In the genomic region with DNA sequence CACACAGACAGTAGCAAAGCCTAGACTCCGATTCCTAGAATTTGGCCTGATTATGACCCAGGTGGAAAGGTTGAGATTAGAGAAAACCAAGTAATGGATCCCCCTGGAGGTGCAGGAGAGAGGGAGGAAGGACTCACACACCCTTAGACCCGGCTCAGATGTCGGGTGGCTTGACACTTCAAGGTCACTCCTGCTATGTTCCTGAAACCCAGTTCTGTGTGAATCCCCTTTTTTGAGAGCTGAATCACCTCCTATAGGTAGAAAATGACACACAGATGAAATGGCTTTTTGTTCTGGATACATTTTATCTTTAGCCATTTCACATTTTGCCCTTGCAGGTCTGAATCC, we compare ENCODE assay signal across 12 cellular contexts.
DNase-seq lines count a peak whose midpoint lies in the region; ATAC-seq lines count a peak whose summit lies in the region.
"Had no signal": no experiment of that assay in that cellular context is flagged by ENCODE, and none has a peak within 500 bp of the region (broad histone marks: within the 10 kb centered on the region; RNA-seq: fewer than 3 reads in every experiment).

No MANE protein-coding gene starts in this region.

- 47% methylated on average over 3 of the region's 3 CpGs for WGBS in right cardiac atrium

- H3K9ac ChIP-seq in adipocyte (ENCODE audit: low read length) (peak overlapping the region; percentile 37), skeletal muscle tissue (ENCODE audit: low read depth in 1 of 3, low read length in 3 of 3) (peak overlapping the region in 1 of 3 donors; percentile 63)

- no peaks in the 10 kb centered on the region for H3K36me3 Mint-ChIP-seq in CD4-positive, alpha-beta memory T cell
- H3K36me3 Mint-ChIP-seq: activated naive CD4-positive, alpha-beta T cell treated with anti-CD3 and anti-CD28 coated beads, Interleukin-2, amount 50 U/mL, for 24 hours had no signal

- H3K27ac ChIP-seq in right cardiac atrium (ENCODE audit: low read length) (peak overlapping the region; percentile 42), skeletal muscle tissue (ENCODE audit: low read depth, low read length) (peak overlapping the region; percentile 51)
- no peak overlapping the region for H3K27ac ChIP-seq in CD4-positive, alpha-beta memory T cell (ENCODE audit: low read depth, low read length)
- H3K27ac ChIP-seq: C4-2B had no signal

- no peak overlapping the region for H3K27ac Mint-ChIP-seq in CD4-positive, alpha-beta memory T cell
- H3K27ac Mint-ChIP-seq: activated naive CD4-positive, alpha-beta T cell treated with anti-CD3 and anti-CD28 coated beads, Interleukin-2, amount 50 U/mL, for 24 hours had no signal

- DNase-seq in adipocyte (ENCODE audit: low read depth) (no peak), right cardiac atrium (no peak), NOMO-1 treated with DMSO at 0.1 percent for 48 hours (lab: John Stamatoyannopoulos, UW; ENCODE audit: unreplicated experiment) (no peak)
- DNase-seq in CD4-positive, alpha-beta memory T cell = no peak
- no peak for DNase-seq in stimulated activated CD4-positive, alpha-beta T cell treated with anti-CD3 and anti-CD28 coated beads, Interleukin-12 subunit alpha, Interleukin-12 subunit beta, amount 100 ng/mL, for 4 hours
- DNase-seq: NCI-H1417 had no signal

- H3K4me3 ChIP-seq in adipocyte (ENCODE audit: low read length) = peak overlapping the region; percentile 54
- H3K4me3 ChIP-seq in right cardiac atrium (ENCODE audit: low read length) = peak overlapping the region; percentile 52
- peak overlapping the region; percentile 3 to 48 (median 18) for H3K4me3 ChIP-seq in skeletal muscle tissue (ENCODE audit: low read length in 3 of 3)
- no peak overlapping the region for H3K4me3 ChIP-seq in CD4-positive, alpha-beta memory T cell (ENCODE audit: low read length in 2 of 2)

- peaks cover 11 to 16% of the 10 kb centered on the region in 2 donors for H3K27me3 Mint-ChIP-seq in CD4-positive, alpha-beta memory T cell

- intact Hi-C loops in right cardiac atrium (cut with DNase I) = no loop called here
- intact Hi-C loops in CD4-positive, alpha-beta memory T cell (cut with micrococcal nuclease) = no loop called here

- CTCF ChIA-PET in CD4-positive, alpha-beta memory T cell (lab: Charles Lee; ENCODE audit: partially characterized antibody) = no interaction called here

- H3K27me3 ChIP-seq in adipocyte (replicated peaks; ENCODE audit: control insufficient read depth, insufficient read depth, low read length) (no peaks in the 10 kb centered on the region), right cardiac atrium (ENCODE audit: control insufficient read depth, insufficient read depth) (no peaks in the 10 kb centered on the region), skeletal muscle tissue (ENCODE audit: control insufficient read depth in 3 of 3, insufficient read depth in 3 of 3, low read length in 3 of 3) (no peaks in the 10 kb centered on the region)
- no peaks in the 10 kb centered on the region for H3K27me3 ChIP-seq in CD4-positive, alpha-beta memory T cell (ENCODE audit: insufficient read depth, low read length)

- H3K4me1 ChIP-seq in adipocyte (ENCODE audit: control insufficient read depth, insufficient read depth, low read length) (peaks cover 21% of the 10 kb centered on the region), right cardiac atrium (ENCODE audit: control insufficient read depth, insufficient read depth, low read length) (peaks cover 1% of the 10 kb centered on the region), skeletal muscle tissue (ENCODE audit: control insufficient read depth in 3 of 3, insufficient read depth in 3 of 3, low read length in 3 of 3) (peaks cover 0 to 10% (median 5%) of the 10 kb centered on the region in 3 donors)
- no peaks in the 10 kb centered on the region for H3K4me1 ChIP-seq in CD4-positive, alpha-beta memory T cell (ENCODE audit: insufficient read depth, low read length)

- POLR2A ChIA-PET in CD4-positive, alpha-beta memory T cell (lab: Charles Lee; ENCODE audit: partially characterized antibody) = no interaction called here

- no peaks in the 10 kb centered on the region for H3K9me3 ChIP-seq in adipocyte (ENCODE audit: control insufficient read depth, low read length)
- no peaks in the 10 kb centered on the region for H3K9me3 ChIP-seq in right cardiac atrium (ENCODE audit: control insufficient read depth, low read length)
- H3K9me3 ChIP-seq in skeletal muscle tissue (ENCODE audit: control insufficient read depth in 3 of 3, low read length in 3 of 3) = no peaks in the 10 kb centered on the region
- H3K9me3 ChIP-seq in CD4-positive, alpha-beta memory T cell (ENCODE audit: control insufficient read depth in 1 of 2, low read length in 2 of 2) = no peaks in the 10 kb centered on the region

- H3K4me1 Mint-ChIP-seq in CD4-positive, alpha-beta memory T cell = peaks cover 0 to 2% (median under 1%) of the 10 kb centered on the region in 4 donors
- H3K4me1 Mint-ChIP-seq: activated naive CD4-positive, alpha-beta T cell treated with anti-CD3 and anti-CD28 coated beads, Interleukin-2, amount 50 U/mL, for 24 hours had no signal

- H3K4me3 Mint-ChIP-seq in CD4-positive, alpha-beta memory T cell = peak overlapping the region in 1 of 8 donors; percentile 60
- H3K4me3 Mint-ChIP-seq: activated naive CD4-positive, alpha-beta T cell treated with anti-CD3 and anti-CD28 coated beads, Interleukin-2, amount 50 U/mL, for 24 hours had no signal

- peaks cover 0 to 2% (median 0%) of the 10 kb centered on the region in 8 donors for H3K9me3 Mint-ChIP-seq in CD4-positive, alpha-beta memory T cell
- H3K9me3 Mint-ChIP-seq: activated naive CD4-positive, alpha-beta T cell treated with anti-CD3 and anti-CD28 coated beads, Interleukin-2, amount 50 U/mL, for 24 hours had no signal

- ATAC-seq in GM18868 (IDR thresholded peaks at IDR 0.05; ENCODE audit: unreplicated experiment) (peak; percentile 19), right cardiac atrium (peak; percentile 25 to 59), HG03378 (IDR thresholded peaks at IDR 0.05; ENCODE audit: unreplicated experiment) (no peak)
- ATAC-seq: PC-3 had no signal

- H3K36me3 ChIP-seq in adipocyte (ENCODE audit: control insufficient read depth, insufficient read depth, low read length, severe bottlenecking) = no peaks in the 10 kb centered on the region
- no peaks in the 10 kb centered on the region for H3K36me3 ChIP-seq in skeletal muscle tissue (ENCODE audit: control insufficient read depth in 3 of 3, insufficient read depth in 3 of 3, low read length in 3 of 3)
- no peaks in the 10 kb centered on the region for H3K36me3 ChIP-seq in CD4-positive, alpha-beta memory T cell (ENCODE audit: insufficient read depth, low read length)

Comparison
In these comparisons a context has a peak if more than half of its experiments do, and no peak if none do; other contexts are left out.
1. H3K4me3 ChIP-seq: peak in adipocyte (single experiment), right cardiac atrium (single experiment) and skeletal muscle tissue (3 of 3); none in CD4-positive, alpha-beta memory T cell (0 of 2).